Comparison of ENCODE assay signal across 16 cellular contexts in genomic region chr2:227813562-227814353, GRCh38. TPM values are rescaled to one million over a fixed set of nuclear protein-coding genes. Genes with fewer than 3 reads are reported as not detected.
DNase-seq lines count a peak whose midpoint lies in the region; ATAC-seq, FAIRE-seq and TF ChIP-seq lines count a peak whose summit lies in the region.
"Had no signal": no experiment of that assay in that cellular context is flagged by ENCODE, and none has a peak within 500 bp of the region (broad histone marks: within the 10 kb centered on the region; RNA-seq: fewer than 3 reads in every experiment).

Gene CCL20, plus strand, starts transcription at chr2:227813842. Its CDS starts 70 bp downstream, at chr2:227813912.

- peaks cover 2% of the 10 kb centered on the region for H3K36me3 Mint-ChIP-seq in activated naive CD4-positive, alpha-beta T cell treated with anti-CD3 and anti-CD28 coated beads for 36 hours (ENCODE audit: low read depth)
- peaks cover 13% of the 10 kb centered on the region for H3K36me3 Mint-ChIP-seq in activated CD4-positive, alpha-beta memory T cell treated with anti-CD3 and anti-CD28 coated beads for 36 hours
- H3K36me3 Mint-ChIP-seq in stimulated activated effector memory CD8-positive, alpha-beta T cell treated with anti-CD3 and anti-CD28 coated beads, Interleukin-12 subunit alpha, Interleukin-12 subunit beta, amount 100 ng/mL, for 72 hours, result peaks cover 74% of the 10 kb centered on the region
- H3K36me3 Mint-ChIP-seq: memory B cell had no signal

- H3K27ac Mint-ChIP-seq in activated naive CD4-positive, alpha-beta T cell treated with anti-CD3 and anti-CD28 coated beads for 36 hours, result peak within 1 kb of the TSS; percentile 69
- H3K27ac Mint-ChIP-seq in activated CD4-positive, alpha-beta memory T cell treated with anti-CD3 and anti-CD28 coated beads for 36 hours, result peak within 1 kb of the TSS; percentile 78
- peak within 1 kb of the TSS; percentile 95 for H3K27ac Mint-ChIP-seq in stimulated activated effector memory CD8-positive, alpha-beta T cell treated with anti-CD3 and anti-CD28 coated beads, Interleukin-12 subunit alpha, Interleukin-12 subunit beta, amount 100 ng/mL, for 72 hours
- H3K27ac Mint-ChIP-seq: memory B cell had no signal

- no peak within 1 kb of the TSS for H3K9ac ChIP-seq in kidney (ENCODE audit: low read length in 2 of 2)

- H3K9me3 ChIP-seq in kidney (ENCODE audit: control insufficient read depth in 1 of 2, low read length in 2 of 2), result no peaks in the 10 kb centered on the region

- H3K27me3 ChIP-seq in foreskin keratinocyte, result no peaks in the 10 kb centered on the region

- no peak for FAIRE-seq in kidney (lab: Jason Lieb, UNC)
- FAIRE-seq: colon had no signal

- H3K9me3 Mint-ChIP-seq in activated naive CD4-positive, alpha-beta T cell treated with anti-CD3 and anti-CD28 coated beads for 36 hours, result no peaks in the 10 kb centered on the region
- H3K9me3 Mint-ChIP-seq in activated CD4-positive, alpha-beta memory T cell treated with anti-CD3 and anti-CD28 coated beads for 36 hours, result no peaks in the 10 kb centered on the region
- H3K9me3 Mint-ChIP-seq in stimulated activated effector memory CD8-positive, alpha-beta T cell treated with anti-CD3 and anti-CD28 coated beads, Interleukin-12 subunit alpha, Interleukin-12 subunit beta, amount 100 ng/mL, for 72 hours, result no peaks in the 10 kb centered on the region
- H3K9me3 Mint-ChIP-seq: memory B cell had no signal

- peaks cover 3% of the 10 kb centered on the region for H3K27me3 Mint-ChIP-seq in activated naive CD4-positive, alpha-beta T cell treated with anti-CD3 and anti-CD28 coated beads for 36 hours (ENCODE audit: low read depth)
- no peaks in the 10 kb centered on the region for H3K27me3 Mint-ChIP-seq in activated CD4-positive, alpha-beta memory T cell treated with anti-CD3 and anti-CD28 coated beads for 36 hours

- peaks cover 25% of the 10 kb centered on the region for H3K4me1 ChIP-seq in foreskin keratinocyte
- peaks cover 4 to 8% of the 10 kb centered on the region in 2 donors for H3K4me1 ChIP-seq in kidney (ENCODE audit: control insufficient read depth in 1 of 2, insufficient read depth in 1 of 2, low read depth in 1 of 2, low read length in 2 of 2)

- H3K4me1 Mint-ChIP-seq in activated naive CD4-positive, alpha-beta T cell treated with anti-CD3 and anti-CD28 coated beads for 36 hours (ENCODE audit: low read depth), result peaks cover 29% of the 10 kb centered on the region
- H3K4me1 Mint-ChIP-seq in activated CD4-positive, alpha-beta memory T cell treated with anti-CD3 and anti-CD28 coated beads for 36 hours (ENCODE audit: low read depth), result peaks cover 37% of the 10 kb centered on the region
- peaks cover 38% of the 10 kb centered on the region for H3K4me1 Mint-ChIP-seq in stimulated activated effector memory CD8-positive, alpha-beta T cell treated with anti-CD3 and anti-CD28 coated beads, Interleukin-12 subunit alpha, Interleukin-12 subunit beta, amount 100 ng/mL, for 72 hours
- H3K4me1 Mint-ChIP-seq: memory B cell had no signal

- POLR2A ChIA-PET in activated CD4-positive, alpha-beta memory T cell treated with anti-CD3 and anti-CD28 coated beads for 36 hours (lab: Charles Lee), result interaction anchor here (0.5 to 3.6 kb wide), 4 partner anchors 8 to 43 kb away, joined by 3 to 29 read pairs (median 6); no protein-coding TSS in a partner anchor

- ATAC-seq in foreskin keratinocyte, result no peak
- no peak for ATAC-seq in stimulated activated effector memory CD8-positive, alpha-beta T cell treated with anti-CD3 and anti-CD28 coated beads, Interleukin-12 subunit alpha, Interleukin-12 subunit beta, amount 100 ng/mL, for 72 hours

- TF ChIP-seq CTCF in foreskin keratinocyte (conservative IDR thresholded peaks at IDR 0.05) (peak; percentile 17), kidney (IDR thresholded peaks at IDR 0.05; ENCODE audit: borderline replicate concordance, extremely low read depth, insufficient read depth) (no peak)

- no peaks in the 10 kb centered on the region for H3K36me3 ChIP-seq in kidney (ENCODE audit: control insufficient read depth in 1 of 2, insufficient read depth in 2 of 2, low read length in 2 of 2)

- H3K4me3 ChIP-seq in kidney (ENCODE audit: low read length in 2 of 2), result no peak within 1 kb of the TSS

- H3K27ac ChIP-seq in foreskin keratinocyte (no peak within 1 kb of the TSS), kidney (ENCODE audit: low read depth in 2 of 2, low read length in 2 of 2) (peak within 1 kb of the TSS in 1 of 2 donors; percentile 10)

- peak within 1 kb of the TSS; percentile 72 for H3K4me3 Mint-ChIP-seq in activated naive CD4-positive, alpha-beta T cell treated with anti-CD3 and anti-CD28 coated beads for 36 hours
- peak within 1 kb of the TSS; percentile 67 for H3K4me3 Mint-ChIP-seq in activated CD4-positive, alpha-beta memory T cell treated with anti-CD3 and anti-CD28 coated beads for 36 hours
- peak within 1 kb of the TSS; percentile 79 for H3K4me3 Mint-ChIP-seq in stimulated activated effector memory CD8-positive, alpha-beta T cell treated with anti-CD3 and anti-CD28 coated beads, Interleukin-12 subunit alpha, Interleukin-12 subunit beta, amount 100 ng/mL, for 72 hours
- H3K4me3 Mint-ChIP-seq: memory B cell had no signal

- intact Hi-C loops in activated naive CD4-positive, alpha-beta T cell treated with anti-CD3 and anti-CD28 coated beads for 36 hours (cut with micrococcal nuclease), result no loop called here
- intact Hi-C loops in activated CD4-positive, alpha-beta memory T cell treated with anti-CD3 and anti-CD28 coated beads for 36 hours (cut with micrococcal nuclease), result loop anchor here (1.0 to 10.0 kb wide), 2 partner anchors 30 to 979 kb away; partner anchors contain the start of gene RHBDD1
- intact Hi-C loops in kidney (cut with DNase I), result no loop called here

- no peak for DNase-seq in activated naive CD4-positive, alpha-beta T cell treated with anti-CD3 and anti-CD28 coated beads for 36 hours
- no peak for DNase-seq in activated naive CD4-positive, alpha-beta T cell treated with anti-CD3 and anti-CD28 coated beads, Interleukin-2, amount 50 U/mL, for 16 hours
- no peak for DNase-seq in activated CD4-positive, alpha-beta memory T cell treated with anti-CD3 and anti-CD28 coated beads for 36 hours
- DNase-seq in foreskin keratinocyte (no peak), kidney glomerular epithelial cell (lab: John Stamatoyannopoulos, UW) (no peak), kidney (no peak)
- no peak for DNase-seq in stimulated activated effector memory CD8-positive, alpha-beta T cell treated with anti-CD3 and anti-CD28 coated beads, Interleukin-12 subunit alpha, Interleukin-12 subunit beta, amount 100 ng/mL, for 72 hours (ENCODE audit: low spot score in 2 of 2)
- DNase-seq in stimulated activated CD4-positive, alpha-beta T cell treated with anti-CD3 and anti-CD28 coated beads, Interleukin-2, amount 100 ng/mL, for 48 hours, result no peak
- DNase-seq: aorta, GF-D8, H7, NCI-H510A, SIG-M5 had no signal

- CTCF ChIA-PET in activated naive CD4-positive, alpha-beta T cell treated with anti-CD3 and anti-CD28 coated beads for 36 hours (lab: Charles Lee), result interaction anchor here (0.6 to 1.3 kb wide), 2 partner anchors 40 to 49 kb away, joined by 3 read pairs; no protein-coding TSS in a partner anchor
- CTCF ChIA-PET in activated CD4-positive, alpha-beta memory T cell treated with anti-CD3 and anti-CD28 coated beads for 36 hours (lab: Charles Lee), result interaction anchor here (0.6 to 2.3 kb wide), 6 partner anchors 31 to 284 kb away, joined by 3 to 9 read pairs (median 4); no protein-coding TSS in a partner anchor

RNA-seq across cellular contexts. Expression of gene CCL20, which starts in this region (rescaled TPM):
- total RNA-seq in activated naive CD4-positive, alpha-beta T cell treated with anti-CD3 and anti-CD28 coated beads for 36 hours, result 10 to 100 TPM in 1 of 2 experiments, 1 to 10 TPM in 1; 9.6 to 13.1 TPM
- 10 to 100 TPM; 72.0 to 74.7 TPM for total RNA-seq in activated CD4-positive, alpha-beta memory T cell treated with anti-CD3 and anti-CD28 coated beads for 36 hours
- total RNA-seq in foreskin keratinocyte, result 0.58 and 0.81 TPM in 2 replicates
- 0.60 and 0.70 TPM in 2 replicates for polyA plus RNA-seq in foreskin keratinocyte
- total RNA-seq in kidney, result 2.7 TPM
- polyA plus RNA-seq in kidney (ENCODE audit: insufficient read depth, low read depth, low replicate concordance), result 2.5 TPM
- total RNA-seq: H7 had no signal
- polyA plus RNA-seq: neural cell had no signal

Comparison
In these comparisons a context has a peak if more than half of its experiments do, and no peak if none do; other contexts are left out.
1. RNA of gene CCL20 (total RNA-seq): 72.0 to 74.7 TPM in activated CD4-positive, alpha-beta memory T cell treated with anti-CD3 and anti-CD28 coated beads for 36 hours; 9.6 to 13.1 TPM in activated naive CD4-positive, alpha-beta T cell treated with anti-CD3 and anti-CD28 coated beads for 36 hours, 2.7 TPM in kidney (single experiment) and 0.58 to 0.81 TPM in foreskin keratinocyte; every median in the first group is over 4 times any median in the second.
2. Peak in every context shown above with its lines, with median percentiles within 50 percentile points of each other: H3K27ac Mint-ChIP-seq and H3K4me3 Mint-ChIP-seq.